1 cellular context compared by ENCODE assay signal in the genomic region with DNA sequence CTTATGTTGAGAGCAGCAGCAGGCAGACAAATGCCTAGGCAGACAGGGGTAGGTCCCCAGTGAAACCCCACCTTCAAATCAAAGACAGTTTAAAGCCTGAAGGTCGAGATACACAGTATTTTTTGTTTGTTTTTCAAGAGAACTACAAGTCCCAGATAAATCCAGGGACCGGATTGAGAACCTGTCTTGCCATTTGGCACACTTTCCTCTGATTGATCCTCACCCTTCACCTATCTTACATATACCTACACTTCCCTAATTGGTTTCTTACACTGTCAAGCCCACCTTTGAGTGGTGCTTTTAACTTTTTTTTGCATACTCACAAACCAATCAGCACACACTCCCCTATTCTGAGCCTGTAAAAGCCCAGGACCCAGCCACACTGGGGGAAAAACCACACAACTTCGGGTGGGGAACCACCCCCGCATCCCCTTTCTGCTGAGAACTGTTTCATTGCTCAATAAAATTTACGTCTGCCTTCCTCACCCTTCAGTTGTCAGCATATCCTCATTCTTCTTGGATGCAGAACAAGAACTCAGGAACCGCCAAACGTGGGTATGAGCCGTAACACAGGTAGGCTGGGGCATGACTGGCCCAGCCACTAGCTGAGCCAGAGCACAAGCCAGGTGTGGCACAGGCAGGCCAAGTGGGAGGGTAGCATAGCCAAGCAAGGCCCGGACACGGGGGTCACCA.
A peak's percentile ranks its signal among the peaks of the same experiment; 100 is the strongest.
TF ChIP-seq lines count a peak whose summit lies in the region.

No MANE protein-coding gene starts in this region.

TF ChIP-seq in GM12878, 131 proteins besides CTCF, POLR2A, EP300 and RAD21:
- TF ChIP-seq, protein P1, sequence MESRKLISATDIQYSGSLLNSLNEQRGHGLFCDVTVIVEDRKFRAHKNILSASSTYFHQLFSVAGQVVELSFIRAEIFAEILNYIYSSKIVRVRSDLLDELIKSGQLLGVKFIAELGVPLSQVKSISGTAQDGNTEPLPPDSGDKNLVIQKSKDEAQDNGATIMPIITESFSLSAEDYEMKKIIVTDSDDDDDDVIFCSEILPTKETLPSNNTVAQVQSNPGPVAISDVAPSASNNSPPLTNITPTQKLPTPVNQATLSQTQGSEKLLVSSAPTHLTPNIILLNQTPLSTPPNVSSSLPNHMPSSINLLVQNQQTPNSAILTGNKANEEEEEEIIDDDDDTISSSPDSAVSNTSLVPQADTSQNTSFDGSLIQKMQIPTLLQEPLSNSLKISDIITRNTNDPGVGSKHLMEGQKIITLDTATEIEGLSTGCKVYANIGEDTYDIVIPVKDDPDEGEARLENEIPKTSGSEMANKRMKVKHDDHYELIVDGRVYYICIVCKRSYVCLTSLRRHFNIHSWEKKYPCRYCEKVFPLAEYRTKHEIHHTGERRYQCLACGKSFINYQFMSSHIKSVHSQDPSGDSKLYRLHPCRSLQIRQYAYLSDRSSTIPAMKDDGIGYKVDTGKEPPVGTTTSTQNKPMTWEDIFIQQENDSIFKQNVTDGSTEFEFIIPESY (IDR thresholded peaks at IDR 0.05), result peak; percentile 97
- TF ChIP-seq IKZF2 (IDR thresholded peaks at IDR 0.05) (no peak), TAF1 (IDR thresholded peaks at IDR 0.05; ENCODE audit: borderline replicate concordance, low read depth, low read length) (no peak), BHLHE40 (IDR thresholded peaks at IDR 0.05; ENCODE audit: borderline replicate concordance in 1 of 2, low read depth in 2 of 2, low read length in 1 of 2) (no peak)
